Comparison of ENCODE assay signal across 29 cellular contexts in the genomic region with DNA sequence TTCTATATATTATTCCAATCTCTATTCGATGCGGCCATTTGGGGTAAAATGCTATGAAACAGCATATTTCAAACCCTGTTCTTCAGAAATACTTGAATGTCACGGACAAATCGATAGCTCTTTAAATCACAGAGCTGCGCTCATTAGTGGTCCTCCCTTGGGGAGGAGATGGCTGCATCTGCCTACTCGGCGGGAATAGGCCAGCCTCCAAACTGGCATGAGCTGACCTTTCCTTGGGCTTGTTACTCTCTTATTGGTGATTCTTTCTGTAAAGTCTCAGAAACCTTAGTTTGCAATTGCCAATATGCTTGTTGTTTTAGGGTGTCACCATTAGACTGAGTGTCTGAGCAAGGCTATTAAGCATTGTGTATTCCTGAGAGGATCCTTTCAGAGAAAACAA.
"Had no signal": no experiment of that assay in that cellular context is flagged by ENCODE, and none has a peak within 500 bp of the region (broad histone marks: within the 10 kb centered on the region; RNA-seq: fewer than 3 reads in every experiment).

No MANE protein-coding gene starts in this region.

- H3K27me3 ChIP-seq: left lung, neural progenitor cell, right atrium auricular region, right lobe of liver, tibial nerve, vagina had no signal

- ATAC-seq: left colon; left lung; lower lobe of right lung; natural killer cell; right lobe of liver; stimulated activated memory B cell treated with anti-CD40 and anti-IgM and Interleukin-4, amounts not matched to agents 10 μg/mL and 1 μg/mL and 100 μg/mL, for 72 hours; stimulated activated naive CD8-positive, alpha-beta T cell treated with anti-CD3 and anti-CD28 coated beads, Interleukin-15, amount 100 ng/mL, for 72 hours had no signal

- H3K9me3 Mint-ChIP-seq: immature natural killer cell; naive B cell; natural killer cell; stimulated activated memory B cell treated with anti-CD40 and anti-IgM and Interleukin-4, amounts not matched to agents 10 μg/mL and 1 μg/mL and 100 μg/mL, for 72 hours; stimulated activated naive CD8-positive, alpha-beta T cell treated with anti-CD3 and anti-CD28 coated beads, Interleukin-15, amount 100 ng/mL, for 72 hours had no signal

- DNase-seq: immature natural killer cell; kidney; left colon; left lung; lower lobe of right lung; mammary epithelial cell; mesenchymal stem cell; naive B cell; natural killer cell; nephron progenitor cell; occipital lobe; right lobe of liver; stimulated activated CD4-positive, alpha-beta T cell treated with anti-CD3 and anti-CD28 coated beads, Interleukin-1b, Interleukin-23, amount 100 ng/mL, for 48 hours; stimulated activated CD4-positive, alpha-beta T cell treated with anti-CD3 and anti-CD28 coated beads, Interleukin-2, amount 100 ng/mL, for 48 hours; stimulated activated CD4-positive, alpha-beta T cell treated with anti-CD3 and anti-CD28 coated beads, Interleukin-4, amount 100 ng/mL, for 4 hours; stimulated activated CD8-positive, alpha-beta memory T cell treated with anti-CD3 and anti-CD28 coated beads, Interleukin-4, amount 100 ng/mL, for 48 hours; stimulated activated naive CD4-positive, alpha-beta T cell treated with Interleukin-2 at 50 U/mL for 16 hours; stimulated activated naive CD8-positive, alpha-beta T cell treated with anti-CD3 and anti-CD28 coated beads, Interleukin-15, amount 100 ng/mL, for 72 hours had no signal

- H3K9ac ChIP-seq: neural progenitor cell, parathyroid adenoma had no signal

- H3K4me1 Mint-ChIP-seq: immature natural killer cell; natural killer cell; stimulated activated memory B cell treated with anti-CD40 and anti-IgM and Interleukin-4, amounts not matched to agents 10 μg/mL and 1 μg/mL and 100 μg/mL, for 72 hours had no signal

- H3K4me3 Mint-ChIP-seq: immature natural killer cell; mesothelial cell of epicardium; natural killer cell; nephron progenitor cell; neural progenitor cell; stimulated activated memory B cell treated with anti-CD40 and anti-IgM and Interleukin-4, amounts not matched to agents 10 μg/mL and 1 μg/mL and 100 μg/mL, for 72 hours; stimulated activated naive CD8-positive, alpha-beta T cell treated with anti-CD3 and anti-CD28 coated beads, Interleukin-15, amount 100 ng/mL, for 72 hours; type B pancreatic cell had no signal

- H3K9me3 ChIP-seq: left lung, lower lobe of right lung, neutrophil, right atrium auricular region, right lobe of liver, tibial nerve, vagina had no signal

- H3K36me3 Mint-ChIP-seq: immature natural killer cell; mesothelial cell of epicardium; natural killer cell; neural progenitor cell; stimulated activated memory B cell treated with anti-CD40 and anti-IgM and Interleukin-4, amounts not matched to agents 10 μg/mL and 1 μg/mL and 100 μg/mL, for 72 hours; type B pancreatic cell had no signal

- H2AFZ ChIP-seq: neural progenitor cell, parathyroid adenoma had no signal

- H3K4me2 ChIP-seq: neural progenitor cell, smooth muscle cell had no signal

- H3K27ac Mint-ChIP-seq: immature natural killer cell; mesothelial cell of epicardium; naive B cell; natural killer cell; nephron progenitor cell; neural progenitor cell; progenitor cell of endocrine pancreas; stimulated activated memory B cell treated with anti-CD40 and anti-IgM and Interleukin-4, amounts not matched to agents 10 μg/mL and 1 μg/mL and 100 μg/mL, for 72 hours; stimulated activated naive CD8-positive, alpha-beta T cell treated with anti-CD3 and anti-CD28 coated beads, Interleukin-15, amount 100 ng/mL, for 72 hours; type B pancreatic cell had no signal

- H3K27ac ChIP-seq: left lung, lower lobe of right lung, neural progenitor cell, neutrophil, parathyroid adenoma, right atrium auricular region, right lobe of liver, tibial nerve, vagina had no signal

- H3K4me1 ChIP-seq: left lung, lower lobe of right lung, parathyroid adenoma, right lobe of liver had no signal

- H3K79me2 ChIP-seq: parathyroid adenoma had no signal
